8 cellular contexts compared by ENCODE assay signal in the genomic region with DNA sequence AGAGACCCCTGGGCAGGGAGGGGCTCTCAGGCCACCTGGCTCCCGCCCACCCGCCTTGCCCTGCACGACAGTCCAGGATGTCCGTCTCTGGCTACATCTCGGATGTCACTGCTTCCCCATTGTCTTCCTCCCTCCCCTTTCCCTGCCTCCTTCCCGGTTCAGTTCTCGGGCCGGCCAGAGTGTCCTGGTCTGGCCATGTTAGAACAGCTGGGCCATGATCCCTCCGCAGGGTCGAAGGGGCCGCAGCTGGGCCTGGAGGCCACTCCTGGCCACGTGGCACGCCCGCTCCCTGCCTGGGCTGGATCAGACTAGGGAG.
DNase-seq lines count a peak whose midpoint lies in the region; FAIRE-seq and TF ChIP-seq lines count a peak whose summit lies in the region.
"Had no signal": no experiment of that assay in that cellular context is flagged by ENCODE, and none has a peak within 500 bp of the region (broad histone marks: within the 10 kb centered on the region; RNA-seq: fewer than 3 reads in every experiment).

No MANE protein-coding gene starts in this region.

- CTCF ChIA-PET in RWPE1 (lab: Yijun Ruan, JAX), result interaction anchor here (0.7 to 1.0 kb wide), 2 partner anchors 22 to 39 kb away, joined by 5 to 6 read pairs; no protein-coding TSS in a partner anchor

- POLR2A ChIA-PET in RWPE1 (lab: Yijun Ruan, JAX; ENCODE audit: low non-redundant PET), result no interaction called here

- no peaks in the 10 kb centered on the region for H3K27me3 ChIP-seq in BLaER1
- no peaks in the 10 kb centered on the region for H3K27me3 ChIP-seq in rectal smooth muscle tissue (ENCODE audit: control insufficient read depth, insufficient read depth, low read length)
- H3K27me3 ChIP-seq: SJCRH30 had no signal

- H3K4me3 ChIP-seq in BLaER1, result no peak overlapping the region
- no peak overlapping the region for H3K4me3 ChIP-seq in rectal smooth muscle tissue (ENCODE audit: low read length)
- H3K4me3 ChIP-seq: SJCRH30 had no signal

- no peak for TF ChIP-seq CTCF in RWPE1 (conservative IDR thresholded peaks at IDR 0.05; ENCODE audit: low read depth)

- DNase-seq in RWPE1 (ENCODE audit: low spot score), result no peak
- DNase-seq in stimulated activated CD4-positive, alpha-beta T cell treated with anti-CD3 and anti-CD28 coated beads, Interleukin-2, amount 100 ng/mL, for 24 hours, result no peak
- no peak for DNase-seq in RCC 7860 (ENCODE audit: low spot score)
- DNase-seq in NCI-H1417 (lab: John Stamatoyannopoulos, UW), result no peak
- DNase-seq: NCI-H1436 treated with DMSO at 0.1 percent for 48 hours had no signal

- H4K20me1 ChIP-seq in BLaER1, result peaks cover 98% of the 10 kb centered on the region

- H3K9ac ChIP-seq in BLaER1 (peak overlapping the region; percentile 51; the same call in 1 of the 2 replicates), rectal smooth muscle tissue (ENCODE audit: low read length) (no peak overlapping the region)

- no peak for FAIRE-seq in RCC 7860 (lab: Jason Lieb, UNC)

- H3K4me2 ChIP-seq in BLaER1, result peak overlapping the region; percentile 88

- H3K4me1 ChIP-seq in BLaER1 (peaks cover 96% of the 10 kb centered on the region), rectal smooth muscle tissue (ENCODE audit: control insufficient read depth, insufficient read depth, low read length) (peaks cover 15% of the 10 kb centered on the region)

- peaks cover 59% of the 10 kb centered on the region for H3K36me3 ChIP-seq in BLaER1
- H3K36me3 ChIP-seq in rectal smooth muscle tissue (ENCODE audit: control insufficient read depth, insufficient read depth, low read length), result peaks cover 3% of the 10 kb centered on the region
- H3K36me3 ChIP-seq: SJCRH30 had no signal

- no peaks in the 10 kb centered on the region for H3K9me3 ChIP-seq in BLaER1
- H3K9me3 ChIP-seq: SJCRH30 had no signal

- H3K27ac ChIP-seq in BLaER1 (peak overlapping the region; percentile 49), RWPE1 (peak overlapping the region; percentile 39; the same call in 1 of the 2 replicates), rectal smooth muscle tissue (ENCODE audit: low read depth, low read length) (peak overlapping the region; percentile 58)
- H3K27ac ChIP-seq: SJCRH30 had no signal
